Comparison of ENCODE assay signal across 23 cellular contexts in the genomic region with DNA sequence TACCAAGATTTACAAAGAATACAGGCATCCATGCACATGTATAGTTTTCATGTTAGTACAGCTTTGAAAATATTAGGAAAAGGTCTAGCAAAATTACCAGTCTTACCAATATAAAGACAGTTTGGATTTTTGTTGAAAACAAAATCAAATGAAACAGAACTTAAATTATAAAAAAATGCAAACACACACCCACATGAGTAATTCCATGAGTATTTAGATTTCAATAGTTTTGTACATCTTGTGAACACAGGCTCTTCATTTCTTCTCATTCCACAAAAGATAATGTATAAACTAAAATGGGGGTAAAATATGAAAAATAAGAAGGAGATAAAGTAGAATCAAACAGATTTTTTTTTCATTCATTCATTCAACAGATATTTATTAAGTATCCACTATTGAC.
A peak's percentile ranks its signal among the peaks of the same experiment; 100 is the strongest.
DNase-seq lines count a peak whose midpoint lies in the region; ATAC-seq, FAIRE-seq and TF ChIP-seq lines count a peak whose summit lies in the region.
"Had no signal": no experiment of that assay in that cellular context is flagged by ENCODE, and none has a peak within 500 bp of the region (broad histone marks: within the 10 kb centered on the region; RNA-seq: fewer than 3 reads in every experiment).

No MANE protein-coding gene starts in this region.

- peaks cover 25% of the 10 kb centered on the region for H3K79me1 ChIP-seq in trophoblast cell (ENCODE audit: low read length)

- H4K12ac ChIP-seq in trophoblast cell (ENCODE audit: low read depth, low read length), result no peak overlapping the region

- no peak overlapping the region for H3K14ac ChIP-seq in trophoblast cell (ENCODE audit: low read length)

- TF ChIP-seq RAD21 in A549 (conservative IDR thresholded peaks at IDR 0.05 in 1 of 2, IDR thresholded peaks at IDR 0.05 in 1 of 2), result no peak

- H3K9me3 ChIP-seq in A549, result 0 out of 3 replicates have a peak, but pooled peaks cover 3% of the 10 kb centered on the region
- no peaks in the 10 kb centered on the region for H3K9me3 ChIP-seq in adipocyte (ENCODE audit: control insufficient read depth, low read length)
- peaks cover 4% of the 10 kb centered on the region for H3K9me3 ChIP-seq in trophoblast cell (ENCODE audit: insufficient read depth, low read depth, low read length)
- peaks cover 5% of the 10 kb centered on the region for H3K9me3 ChIP-seq in endodermal cell (ENCODE audit: control insufficient read depth, low read length)
- H3K9me3 ChIP-seq: BLaER1 treated with 17β-estradiol and CSF1 and Interleukin-3, amounts not matched to agents 10 nM and 100 nM had no signal

- peaks cover 20% of the 10 kb centered on the region for H3K4me1 Mint-ChIP-seq in endodermal cell
- H3K4me1 Mint-ChIP-seq: B cell had no signal

- no peak overlapping the region for H2BK5ac ChIP-seq in trophoblast cell (ENCODE audit: low read depth, low read length, poor library complexity)

- DNase-seq in A549 (ENCODE audit: low read depth in 1 of 2, low spot score in 1 of 2) (no peak), GM03348 (ENCODE audit: low spot score) (peak; percentile 46), adipocyte (ENCODE audit: low read depth) (peak; percentile 30), fibroblast of peridontal ligament (ENCODE audit: extremely low read depth) (peak; percentile 23), DMS79 (lab: John Stamatoyannopoulos, UW) (no peak), SW 1271 (lab: John Stamatoyannopoulos, UW) (no peak), trophoblast cell (no peak), endodermal cell (no peak)
- DNase-seq: 8988T; AML-193; Caco-2; Calu3; CD4-positive, alpha-beta T cell; CD8-positive, alpha-beta T cell; DND-41; EL; GDM1 had no signal

- no peaks in the 10 kb centered on the region for H3K36me3 ChIP-seq in adipocyte (ENCODE audit: control insufficient read depth, insufficient read depth, low read length, severe bottlenecking)
- no peaks in the 10 kb centered on the region for H3K36me3 ChIP-seq in trophoblast cell (ENCODE audit: control insufficient read depth in 1 of 2, insufficient read depth in 2 of 2, low read length in 2 of 2)
- H3K36me3 ChIP-seq in endodermal cell (ENCODE audit: control insufficient read depth, insufficient read depth, low read length), result no peaks in the 10 kb centered on the region
- H3K36me3 ChIP-seq: BLaER1 treated with 17β-estradiol and CSF1 and Interleukin-3, amounts not matched to agents 10 nM and 100 nM had no signal

- no peak overlapping the region for H3K23ac ChIP-seq in trophoblast cell (ENCODE audit: low read length)

- H3K4me3 Mint-ChIP-seq in endodermal cell, result no peak overlapping the region
- H3K4me3 Mint-ChIP-seq: B cell; CD4-positive, alpha-beta T cell; CD8-positive, alpha-beta T cell had no signal

- H2AK5ac ChIP-seq in trophoblast cell (ENCODE audit: low read length), result no peak overlapping the region

- H3K79me2 ChIP-seq in trophoblast cell (ENCODE audit: control insufficient read depth, insufficient read depth, low read length, poor library complexity), result no peaks in the 10 kb centered on the region

- H3K4me2 ChIP-seq in A549 (no peak overlapping the region), trophoblast cell (ENCODE audit: low read length) (no peak overlapping the region)
- H3K4me2 ChIP-seq: BLaER1 treated with 17β-estradiol and CSF1 and Interleukin-3, amounts not matched to agents 10 nM and 100 nM had no signal

- no peak overlapping the region for H3K4ac ChIP-seq in trophoblast cell (ENCODE audit: low read depth, low read length)

- no peak for TF ChIP-seq EP300 in A549 (IDR thresholded peaks at IDR 0.05)

- no peak for ATAC-seq in A549
- ATAC-seq: CD8-positive, alpha-beta T cell had no signal

- TF ChIP-seq CTCF in A549 (IDR thresholded peaks at IDR 0.05) (no peak), endodermal cell (conservative IDR thresholded peaks at IDR 0.05) (no peak)

- H3K18ac ChIP-seq in trophoblast cell (ENCODE audit: low read length), result no peak overlapping the region

- no peak overlapping the region for H2BK12ac ChIP-seq in trophoblast cell (ENCODE audit: low read length)

- H3K27ac Mint-ChIP-seq in endodermal cell, result no peak overlapping the region
- H3K27ac Mint-ChIP-seq: B cell; CD4-positive, alpha-beta T cell; CD8-positive, alpha-beta T cell had no signal

- CTCF ChIA-PET in A549 (lab: Yijun Ruan, JAX), result no interaction called here

- no peak overlapping the region for H2BK120ac ChIP-seq in trophoblast cell (ENCODE audit: insufficient read depth, low read length, poor library complexity)

- FAIRE-seq in A549 (lab: Jason Lieb, UNC), result peak; percentile 23
- FAIRE-seq: D721Med, GM12891, GM19239 had no signal

- H3K27ac ChIP-seq in A549, result no peak overlapping the region
- no peak overlapping the region for H3K27ac ChIP-seq in trophoblast cell (ENCODE audit: low read depth, low read length)
- no peak overlapping the region for H3K27ac ChIP-seq in endodermal cell (ENCODE audit: low read depth, low read length)
- H3K27ac ChIP-seq: BLaER1 treated with 17β-estradiol and CSF1 and Interleukin-3, amounts not matched to agents 10 nM and 100 nM; C4-2B had no signal

- H3K27me3 ChIP-seq in adipocyte (replicated peaks; ENCODE audit: control insufficient read depth, insufficient read depth, low read length), result no peaks in the 10 kb centered on the region
- no peaks in the 10 kb centered on the region for H3K27me3 ChIP-seq in trophoblast cell (ENCODE audit: insufficient read depth, low read length)
- no peaks in the 10 kb centered on the region for H3K27me3 ChIP-seq in endodermal cell (ENCODE audit: control insufficient read depth, insufficient read depth, low read length, poor library complexity, severe bottlenecking)
- H3K27me3 ChIP-seq: BLaER1 treated with 17β-estradiol and CSF1 and Interleukin-3, amounts not matched to agents 10 nM and 100 nM had no signal

- POLR2A ChIA-PET in A549 (lab: Yijun Ruan, JAX), result no interaction called here

- H4K91ac ChIP-seq in trophoblast cell (ENCODE audit: low read depth, low read length), result no peak overlapping the region

- H3K4me1 ChIP-seq in A549, result peaks cover 9% of the 10 kb centered on the region; the same call in 1 of the 3 replicates
- peaks cover 11% of the 10 kb centered on the region for H3K4me1 ChIP-seq in adipocyte (ENCODE audit: control insufficient read depth, insufficient read depth, low read length)
- H3K4me1 ChIP-seq in trophoblast cell (ENCODE audit: control insufficient read depth in 1 of 2, insufficient read depth in 2 of 2, low read length in 2 of 2), result peaks cover 0 to 8% of the 10 kb centered on the region in 2 experiments
- peaks cover 14% of the 10 kb centered on the region for H3K4me1 ChIP-seq in endodermal cell (ENCODE audit: control insufficient read depth, insufficient read depth, low read length)
- H3K4me1 ChIP-seq: BLaER1 treated with 17β-estradiol and CSF1 and Interleukin-3, amounts not matched to agents 10 nM and 100 nM had no signal

- H3K36me3 Mint-ChIP-seq in endodermal cell (ENCODE audit: low read depth), result no peaks in the 10 kb centered on the region
- H3K36me3 Mint-ChIP-seq: CD8-positive, alpha-beta T cell had no signal

- H3K9ac ChIP-seq in adipocyte (ENCODE audit: low read length) (no peak overlapping the region), trophoblast cell (ENCODE audit: low read length) (no peak overlapping the region), endodermal cell (ENCODE audit: extremely low read depth, low read length, poor library complexity, severe bottlenecking) (no peak overlapping the region)
- H3K9ac ChIP-seq: BLaER1 treated with 17β-estradiol and CSF1 and Interleukin-3, amounts not matched to agents 10 nM and 100 nM had no signal

- no peak overlapping the region for H3K4me3 ChIP-seq in A549
- no peak overlapping the region for H3K4me3 ChIP-seq in adipocyte (ENCODE audit: low read length)
- H3K4me3 ChIP-seq in trophoblast cell (ENCODE audit: low read depth, low read length), result no peak overlapping the region
- no peak overlapping the region for H3K4me3 ChIP-seq in endodermal cell (ENCODE audit: low read length)
- H3K4me3 ChIP-seq: BLaER1 treated with 17β-estradiol and CSF1 and Interleukin-3, amounts not matched to agents 10 nM and 100 nM had no signal

- no peak for TF ChIP-seq POLR2A in A549 (IDR thresholded peaks at IDR 0.05; ENCODE audit: low read length)

- H3K9me3 Mint-ChIP-seq in endodermal cell, result peaks cover 4% of the 10 kb centered on the region

- no peak overlapping the region for H4K8ac ChIP-seq in trophoblast cell (ENCODE audit: low read depth, low read length)

- H3K27me3 Mint-ChIP-seq in endodermal cell (ENCODE audit: insufficient read depth), result no peaks in the 10 kb centered on the region
- H3K27me3 Mint-ChIP-seq: B cell; CD4-positive, alpha-beta T cell had no signal

- H2AFZ ChIP-seq in trophoblast cell (ENCODE audit: insufficient read depth, low read length, poor library complexity), result no peak overlapping the region

TF ChIP-seq in A549, 52 proteins besides CTCF, POLR2A, EP300 and RAD21 (continues in another document):
- TF ChIP-seq RNF2 (IDR thresholded peaks at IDR 0.05; ENCODE audit: borderline replicate concordance, low read depth) (no peak), FOSL2 (IDR thresholded peaks at IDR 0.05) (no peak), FOSL2 (CRISPR knock-in tag; IDR thresholded peaks at IDR 0.05) (no peak), RFX5 (IDR thresholded peaks at IDR 0.05) (no peak), ESRRA (IDR thresholded peaks at IDR 0.05; ENCODE audit: borderline replicate concordance, low read length) (no peak), FOXS1 (CRISPR knock-in tag; IDR thresholded peaks at IDR 0.05) (no peak), EHF (CRISPR knock-in tag; IDR thresholded peaks at IDR 0.05) (no peak), ZC3H11A (IDR thresholded peaks at IDR 0.05) (no peak), CBX8 (IDR thresholded peaks at IDR 0.05) (no peak), ZNF302 (CRISPR knock-in tag; IDR thresholded peaks at IDR 0.05) (no peak), ZSCAN20 (CRISPR knock-in tag; IDR thresholded peaks at IDR 0.05) (no peak), CHD2 (IDR thresholded peaks at IDR 0.05; ENCODE audit: low read length, partially characterized antibody) (no peak), HMGXB4 (CRISPR knock-in tag; IDR thresholded peaks at IDR 0.05; ENCODE audit: borderline replicate concordance) (no peak), SREBF2 (IDR thresholded peaks at IDR 0.05) (no peak)

Comparison
In these comparisons a context has a peak if more than half of its experiments do, and no peak if none do; other contexts are left out.
1. DNase-seq: peak in GM03348 (single experiment), adipocyte (single experiment) and fibroblast of peridontal ligament (single experiment); none in A549 (0 of 2), DMS79 (single experiment), SW 1271 (0 of 2), trophoblast cell (0 of 2) and endodermal cell (single experiment).